In the genomic region with DNA sequence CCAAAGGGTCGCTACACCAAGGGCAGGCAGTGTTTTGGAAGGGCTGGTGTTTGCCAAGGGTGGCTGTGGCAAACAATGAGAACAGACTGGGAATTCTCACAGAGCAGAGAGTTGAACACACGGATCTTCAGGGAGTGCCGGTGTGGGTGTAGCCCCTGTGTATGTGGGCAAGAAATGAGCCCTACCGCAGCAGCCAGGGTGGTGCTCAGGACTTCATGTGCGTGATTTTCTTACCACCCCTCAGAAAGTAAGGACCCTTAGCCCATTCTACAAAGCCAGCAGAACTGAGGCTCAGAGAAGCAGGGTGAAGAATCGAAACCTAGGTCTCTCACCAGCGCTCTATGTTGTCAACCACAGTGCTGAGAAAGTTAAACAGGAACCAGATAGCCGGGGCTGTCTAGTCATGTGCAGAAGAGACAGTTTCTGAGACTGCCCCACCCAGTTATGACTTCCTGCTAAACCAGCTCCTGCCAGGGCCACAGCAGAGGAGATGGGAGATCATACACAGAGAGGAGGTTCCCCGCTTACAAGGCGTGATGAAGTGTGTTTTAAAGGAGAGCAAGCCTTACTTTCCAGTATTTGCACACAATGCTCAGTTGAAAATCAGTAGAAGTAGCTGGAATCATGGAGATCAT, we compare ENCODE assay signal across 8 cellular contexts. TPM values are rescaled to one million over a fixed set of nuclear protein-coding genes. Genes with fewer than 3 reads are reported as not detected.
DNase-seq lines count a peak whose midpoint lies in the region; ATAC-seq and TF ChIP-seq lines count a peak whose summit lies in the region.

No MANE protein-coding gene starts in this region.

- TF ChIP-seq EP300 in gastroesophageal sphincter (IDR thresholded peaks at IDR 0.05), result no peak

- no peak for TF ChIP-seq POLR2A in gastroesophageal sphincter (IDR thresholded peaks at IDR 0.05)

- 10 to 45% methylated on average over 2 to 6 of the region's 10 CpGs for WGBS in gastroesophageal sphincter (ENCODE audit: low coverage in 1 of 2), 2 donors

- TF ChIP-seq CTCF in GM10266 (IDR thresholded peaks at IDR 0.05; ENCODE audit: control insufficient read depth, insufficient read depth, low read depth, missing control alignments) (no peak), gastroesophageal sphincter (IDR thresholded peaks at IDR 0.05) (no peak)

- no peaks in the 10 kb centered on the region for H3K4me1 ChIP-seq in gastroesophageal sphincter

- H3K36me3 ChIP-seq in gastroesophageal sphincter, result peaks cover 0 to 12% of the 10 kb centered on the region in 2 donors
- H3K36me3 ChIP-seq in H7 (replicated peaks; ENCODE audit: control insufficient read depth, insufficient read depth, low read length), result no peaks in the 10 kb centered on the region

- H3K27me3 ChIP-seq in gastroesophageal sphincter, result no peaks in the 10 kb centered on the region
- no peaks in the 10 kb centered on the region for H3K27me3 ChIP-seq in H7 (ENCODE audit: control insufficient read depth, insufficient read depth, low read length)

- no peaks in the 10 kb centered on the region for H3K9me3 ChIP-seq in gastroesophageal sphincter

- DNase-seq in GM10266 (ENCODE audit: extremely low spot score) (peak; percentile 89), NAMALWA (ENCODE audit: low spot score) (peak; percentile 85), H7 (no peak), NCI-H187 (lab: John Stamatoyannopoulos, UW) (no peak)
- peak; percentile 49 for DNase-seq in activated CD8-positive, alpha-beta memory T cell treated with anti-CD3 and anti-CD28 coated beads, Interleukin-2, amount 50 U/mL, for 1 hour (ENCODE audit: extremely low read depth)
- peak; percentile 32 to 47 for DNase-seq in stimulated activated CD4-positive, alpha-beta T cell treated with anti-CD3 and anti-CD28 coated beads, Interleukin-12 subunit alpha, Interleukin-12 subunit beta, amount 100 ng/mL, for 24 hours (ENCODE audit: low read depth in 2 of 2)

- peak overlapping the region in 3 of 4 donors; percentile 35 to 44 (median 43) for H3K27ac ChIP-seq in gastroesophageal sphincter

- peak overlapping the region in 1 of 2 donors; percentile 10 for H3K4me3 ChIP-seq in gastroesophageal sphincter
- no peak overlapping the region for H3K4me3 ChIP-seq in H7 (ENCODE audit: insufficient read depth, low read depth, low read length)

- peak; percentile 98 for ATAC-seq in HG02571 (IDR thresholded peaks at IDR 0.05; ENCODE audit: unreplicated experiment)
- peak; percentile 73 for ATAC-seq in gastroesophageal sphincter

RNA-seq across cellular contexts. Expression of a gene that starts 21.9 kb away (rescaled TPM):
- total RNA-seq in gastroesophageal sphincter, result 10 to 100 TPM; 31.0 to 54.8 (median 48.4) TPM
- total RNA-seq in H7 (2014; rRNA removed; shearing (Covaris generic)), result 15.3 and 24.9 TPM in 2 replicates

Comparison
In these comparisons a context has a peak if more than half of its experiments do, and no peak if none do; other contexts are left out.
1. DNase-seq: peak in GM10266 (single experiment), NAMALWA (single experiment), activated CD8-positive, alpha-beta memory T cell treated with anti-CD3 and anti-CD28 coated beads, Interleukin-2, amount 50 U/mL, for 1 hour (single experiment) and stimulated activated CD4-positive, alpha-beta T cell treated with anti-CD3 and anti-CD28 coated beads, Interleukin-12 subunit alpha, Interleukin-12 subunit beta, amount 100 ng/mL, for 24 hours (2 of 2); none in H7 (single experiment) and NCI-H187 (0 of 2).